Comparison of ENCODE assay signal across 17 cellular contexts in the genomic region with DNA sequence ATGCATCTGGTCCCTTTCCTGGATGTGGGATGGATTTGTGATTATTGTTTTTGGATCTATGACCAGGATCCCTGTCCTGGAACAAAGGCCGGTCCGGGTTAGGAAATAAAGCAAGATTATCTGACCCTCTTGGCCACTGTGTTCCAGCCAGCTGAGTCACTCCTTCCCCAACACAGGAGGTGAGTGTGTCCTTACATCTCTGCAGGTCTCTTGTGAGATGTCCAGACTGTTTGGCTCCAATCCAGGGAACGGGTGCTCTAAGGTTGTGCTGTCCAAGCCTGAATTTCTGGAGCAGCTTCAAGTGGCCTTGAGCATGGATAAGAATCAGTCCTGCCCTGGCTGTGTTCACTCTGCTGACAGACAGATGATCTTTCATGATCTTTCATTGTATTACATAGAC.
DNase-seq lines count a peak whose midpoint lies in the region; ATAC-seq, FAIRE-seq and TF ChIP-seq lines count a peak whose summit lies in the region.
"Had no signal": no experiment of that assay in that cellular context is flagged by ENCODE, and none has a peak within 500 bp of the region (broad histone marks: within the 10 kb centered on the region; RNA-seq: fewer than 3 reads in every experiment).

No MANE protein-coding gene starts in this region.

- ATAC-seq in GM19452 (IDR thresholded peaks at IDR 0.05; ENCODE audit: unreplicated experiment) = no peak
- ATAC-seq in GM18907 (IDR thresholded peaks at IDR 0.05; ENCODE audit: unreplicated experiment) = no peak
- ATAC-seq: A549, GM23338 had no signal

- no peaks in the 10 kb centered on the region for H3K79me1 ChIP-seq in H9 (ENCODE audit: insufficient read depth, low read depth, low read length, poor library complexity, severe bottlenecking)

- no peaks in the 10 kb centered on the region; a peak in 1 of 7 replicates for H3K36me3 Mint-ChIP-seq in H9 (ENCODE audit: insufficient read depth in 1 of 3, low read depth in 3 of 3)
- H3K36me3 Mint-ChIP-seq: CD8-positive, alpha-beta memory T cell; IgD-negative memory B cell had no signal

- H3K9me3 ChIP-seq in H9 (ENCODE audit: control insufficient read depth, low read depth, low read length) (no peaks in the 10 kb centered on the region), esophagus muscularis mucosa (no peaks in the 10 kb centered on the region)
- H3K9me3 ChIP-seq: A549, BLaER1, Caco-2, HAP-1 had no signal

- H3K4me2 ChIP-seq in H9 (ENCODE audit: insufficient read depth, insufficient read length, low read length) = no peak overlapping the region
- H3K4me2 ChIP-seq: A549, BLaER1, GM23338 had no signal

- H2BK20ac ChIP-seq in H9 (ENCODE audit: low read depth, low read length, poor library complexity, severe bottlenecking) = no peak overlapping the region

- no peak overlapping the region for H3K23ac ChIP-seq in H9 (ENCODE audit: insufficient read length, low read depth, low read length)

- H3K27ac ChIP-seq in H9 (ENCODE audit: insufficient read length, low read depth, low read length) (no peak overlapping the region), esophagus muscularis mucosa (replicated peaks in 1 of 4) (no peak overlapping the region)
- H3K27ac ChIP-seq: A549, BLaER1 had no signal

- H4K5ac ChIP-seq in H9 (ENCODE audit: insufficient read length, low read depth, low read length) = no peak overlapping the region

- H3K14ac ChIP-seq in H9 (ENCODE audit: insufficient read depth, low read length) = no peak overlapping the region

- H2BK12ac ChIP-seq in H9 (ENCODE audit: insufficient read length, low read depth, low read length) = no peak overlapping the region

- TF ChIP-seq EP300 in esophagus muscularis mucosa (IDR thresholded peaks at IDR 0.05) = no peak

- no peaks in the 10 kb centered on the region for H3K9me3 Mint-ChIP-seq in H9
- H3K9me3 Mint-ChIP-seq: GM23338, IgD-negative memory B cell had no signal

- no peak overlapping the region for H3K9ac ChIP-seq in H9 (ENCODE audit: extremely low read depth, insufficient read length, low read length)
- H3K9ac ChIP-seq: BLaER1 had no signal

- H2AFZ ChIP-seq in H9 (ENCODE audit: low read length) = no peak overlapping the region
- H2AFZ ChIP-seq: GM23338 had no signal

- no peaks in the 10 kb centered on the region for H4K20me1 ChIP-seq in H9 (ENCODE audit: control insufficient read depth, insufficient read depth, insufficient read length)
- H4K20me1 ChIP-seq: BLaER1 had no signal

- H3K4me1 Mint-ChIP-seq in H9 = peaks cover 0 to 4% of the 10 kb centered on the region in 2 experiments; a peak in 2 of 4 replicates
- H3K4me1 Mint-ChIP-seq: CD8-positive, alpha-beta memory T cell; IgD-negative memory B cell had no signal

- H3K23me2 ChIP-seq in H9 (ENCODE audit: insufficient read length, low read depth, low read length, poor library complexity, severe bottlenecking) = no peaks in the 10 kb centered on the region

- no peak overlapping the region for H3K4me3 Mint-ChIP-seq in H9
- H3K4me3 Mint-ChIP-seq: CD8-positive, alpha-beta memory T cell; GM23338; IgD-negative memory B cell had no signal

- no peak overlapping the region for H3T11ph ChIP-seq in H9 (ENCODE audit: low read length)

- H3K79me2 ChIP-seq in H9 (ENCODE audit: insufficient read depth, low read length) = no peaks in the 10 kb centered on the region

- H2BK120ac ChIP-seq in H9 (ENCODE audit: low read depth, low read length, poor library complexity, severe bottlenecking) = no peak overlapping the region

- H3K27me3 ChIP-seq in H9 (ENCODE audit: insufficient read depth, low read length) = no peaks in the 10 kb centered on the region
- no peaks in the 10 kb centered on the region for H3K27me3 ChIP-seq in bronchial epithelial cell (ENCODE audit: control insufficient read depth, insufficient read depth, low read length)
- H3K27me3 ChIP-seq in esophagus muscularis mucosa = peaks cover 0 to 20% (median 1%) of the 10 kb centered on the region in 4 donors
- H3K27me3 ChIP-seq: BLaER1 had no signal

- TF ChIP-seq CTCF in H9 (conservative IDR thresholded peaks at IDR 0.05) (no peak), bronchial epithelial cell (IDR thresholded peaks at IDR 0.05; ENCODE audit: insufficient read depth, low read length, severe bottlenecking) (no peak), esophagus muscularis mucosa (IDR thresholded peaks at IDR 0.05) (no peak)

- peak; percentile 64 for FAIRE-seq in bronchial epithelial cell (lab: Jason Lieb, UNC)
- FAIRE-seq: A549 had no signal

- no peak overlapping the region for H3K4ac ChIP-seq in H9 (ENCODE audit: low read depth, low read length)

- H3K27ac Mint-ChIP-seq in H9 = no peak overlapping the region
- H3K27ac Mint-ChIP-seq: CD8-positive, alpha-beta memory T cell; GM23338; IgD-negative memory B cell had no signal

- H3K4me3 ChIP-seq in bronchial epithelial cell (ENCODE audit: low read depth, low read length) = no peak overlapping the region
- no peak overlapping the region for H3K4me3 ChIP-seq in esophagus muscularis mucosa
- H3K4me3 ChIP-seq: A549, BLaER1, GM23338, HAP-1 had no signal

- intact Hi-C loops in esophagus muscularis mucosa (cut with DNase I) = no loop called here

- H3K18ac ChIP-seq in H9 (ENCODE audit: insufficient read length, low read depth, low read length) = no peak overlapping the region

- no peak overlapping the region for H2BK5ac ChIP-seq in H9 (ENCODE audit: insufficient read length, low read length)

- H2BK15ac ChIP-seq in H9 (ENCODE audit: low read depth, low read length) = no peak overlapping the region

- no peak overlapping the region for H2AK5ac ChIP-seq in H9 (ENCODE audit: insufficient read length, low read length)

- DNase-seq in H9 (peak; percentile 13), M059J (ENCODE audit: low read depth) (peak; percentile 3), bronchial epithelial cell (ENCODE audit: low read depth) (no peak), esophagus muscularis mucosa (ENCODE audit: extremely low spot score) (peak; percentile 84), NCI-H146 treated with DMSO at 0.1 percent for 48 hours (lab: John Stamatoyannopoulos, UW; ENCODE audit: unreplicated experiment) (no peak), AML-193 (lab: John Stamatoyannopoulos, UW) (no peak)
- DNase-seq: Caco-2; CD8-positive, alpha-beta memory T cell; DMS53; GF-D8 had no signal

- H3K56ac ChIP-seq in H9 (ENCODE audit: insufficient read length, low read depth, low read length) = no peak overlapping the region

- no peak overlapping the region for H4K91ac ChIP-seq in H9 (ENCODE audit: insufficient read length, low read depth, low read length)

- no peaks in the 10 kb centered on the region for H3K36me3 ChIP-seq in bronchial epithelial cell (ENCODE audit: control insufficient read depth, insufficient read depth, low read length)
- H3K36me3 ChIP-seq in esophagus muscularis mucosa = no peaks in the 10 kb centered on the region
- H3K36me3 ChIP-seq: BLaER1, HAP-1 had no signal

- H3K27me3 Mint-ChIP-seq in H9 (ENCODE audit: low read depth) = peaks cover 4% of the 10 kb centered on the region

- H3K4me1 ChIP-seq in H9 (ENCODE audit: insufficient read depth, low read length) (no peaks in the 10 kb centered on the region), esophagus muscularis mucosa (no peaks in the 10 kb centered on the region)
- H3K4me1 ChIP-seq: A549, BLaER1, Caco-2, HAP-1 had no signal

- TF ChIP-seq POLR2A in esophagus muscularis mucosa (IDR thresholded peaks at IDR 0.05; ENCODE audit: low read depth) = no peak

- no CpG with 5 or more reads among the region's 3 CpGs for WGBS in H9 (ENCODE audit: extremely low coverage, insufficient read length, low lambda C conversion rate)
- 46% methylated on average over 3 of the region's 3 CpGs for WGBS in esophagus muscularis mucosa

- no peak overlapping the region for H4K8ac ChIP-seq in H9 (replicated peaks; ENCODE audit: insufficient read length, low read depth, low read length)

Comparison
In these comparisons a context has a peak if more than half of its experiments do, and no peak if none do; other contexts are left out.
1. DNase-seq: peak in H9 (single experiment), M059J (single experiment) and esophagus muscularis mucosa (single experiment); none in bronchial epithelial cell (single experiment), NCI-H146 treated with DMSO at 0.1 percent for 48 hours (single experiment) and AML-193 (0 of 2).